Comparison of ENCODE assay signal across 1 cellular context in the genomic region with DNA sequence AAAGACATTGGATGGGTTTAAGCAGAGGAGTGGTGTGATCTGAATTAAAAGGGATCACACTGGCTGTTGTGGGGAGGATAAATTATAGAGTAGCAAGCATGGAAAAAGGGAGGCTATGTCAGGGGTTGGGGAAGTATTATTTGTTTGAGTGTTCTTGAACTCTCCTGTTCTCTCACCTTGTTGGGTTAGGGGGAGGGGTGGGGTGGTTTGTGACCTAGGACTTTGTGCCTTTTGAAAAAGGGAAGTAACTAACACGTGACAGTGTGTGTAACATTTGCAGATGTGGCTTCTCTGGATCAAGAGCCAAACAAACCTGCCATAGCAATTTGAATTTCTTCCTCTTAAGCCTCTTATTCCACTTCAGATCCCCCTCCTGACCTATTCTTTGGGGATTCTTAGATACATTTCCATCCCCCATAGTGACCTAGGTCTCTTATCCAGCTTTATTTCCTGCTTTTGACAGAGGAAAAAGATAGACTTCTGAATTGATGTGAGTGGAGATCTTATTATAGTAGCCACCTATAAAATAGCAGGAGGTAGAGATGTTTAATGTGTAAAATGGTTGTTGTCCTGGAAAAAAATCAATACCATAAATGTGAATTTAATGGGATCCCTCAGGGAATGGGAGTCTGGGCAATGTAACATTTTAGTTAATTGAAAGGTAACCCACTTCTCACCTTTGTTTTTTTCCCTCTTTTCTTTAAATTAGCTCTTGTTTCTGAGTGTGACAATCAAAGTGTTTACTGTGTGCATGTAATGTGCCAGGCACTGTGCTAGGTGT.
TF ChIP-seq lines count a peak whose summit lies in the region.

No MANE protein-coding gene starts in this region.

TF ChIP-seq in HepG2, 621 proteins besides CTCF, POLR2A, EP300 and RAD21 (continued from another document):
- TF ChIP-seq, protein P1, sequence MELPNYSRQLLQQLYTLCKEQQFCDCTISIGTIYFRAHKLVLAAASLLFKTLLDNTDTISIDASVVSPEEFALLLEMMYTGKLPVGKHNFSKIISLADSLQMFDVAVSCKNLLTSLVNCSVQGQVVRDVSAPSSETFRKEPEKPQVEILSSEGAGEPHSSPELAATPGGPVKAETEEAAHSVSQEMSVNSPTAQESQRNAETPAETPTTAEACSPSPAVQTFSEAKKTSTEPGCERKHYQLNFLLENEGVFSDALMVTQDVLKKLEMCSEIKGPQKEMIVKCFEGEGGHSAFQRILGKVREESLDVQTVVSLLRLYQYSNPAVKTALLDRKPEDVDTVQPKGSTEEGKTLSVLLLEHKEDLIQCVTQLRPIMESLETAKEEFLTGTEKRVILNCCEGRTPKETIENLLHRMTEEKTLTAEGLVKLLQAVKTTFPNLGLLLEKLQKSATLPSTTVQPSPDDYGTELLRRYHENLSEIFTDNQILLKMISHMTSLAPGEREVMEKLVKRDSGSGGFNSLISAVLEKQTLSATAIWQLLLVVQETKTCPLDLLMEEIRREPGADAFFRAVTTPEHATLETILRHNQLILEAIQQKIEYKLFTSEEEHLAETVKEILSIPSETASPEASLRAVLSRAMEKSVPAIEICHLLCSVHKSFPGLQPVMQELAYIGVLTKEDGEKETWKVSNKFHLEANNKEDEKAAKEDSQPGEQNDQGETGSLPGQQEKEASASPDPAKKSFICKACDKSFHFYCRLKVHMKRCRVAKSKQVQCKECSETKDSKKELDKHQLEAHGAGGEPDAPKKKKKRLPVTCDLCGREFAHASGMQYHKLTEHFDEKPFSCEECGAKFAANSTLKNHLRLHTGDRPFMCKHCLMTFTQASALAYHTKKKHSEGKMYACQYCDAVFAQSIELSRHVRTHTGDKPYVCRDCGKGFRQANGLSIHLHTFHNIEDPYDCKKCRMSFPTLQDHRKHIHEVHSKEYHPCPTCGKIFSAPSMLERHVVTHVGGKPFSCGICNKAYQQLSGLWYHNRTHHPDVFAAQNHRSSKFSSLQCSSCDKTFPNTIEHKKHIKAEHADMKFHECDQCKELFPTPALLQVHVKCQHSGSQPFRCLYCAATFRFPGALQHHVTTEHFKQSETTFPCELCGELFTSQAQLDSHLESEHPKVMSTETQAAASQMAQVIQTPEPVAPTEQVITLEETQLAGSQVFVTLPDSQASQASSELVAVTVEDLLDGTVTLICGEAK (IDR thresholded peaks at IDR 0.05), result no peak
- TF ChIP-seq, protein P1 (CRISPR knock-in tag; IDR thresholded peaks at IDR 0.05), result no peak
- no peak for TF ChIP-seq ATM (IDR thresholded peaks at IDR 0.05; ENCODE audit: borderline replicate concordance)
- TF ChIP-seq NBN (conservative IDR thresholded peaks at IDR 0.05), result no peak
- TF ChIP-seq ZNF563 (CRISPR knock-in tag; IDR thresholded peaks at IDR 0.05), result no peak
- no peak for TF ChIP-seq ZKSCAN8 (CRISPR knock-in tag; IDR thresholded peaks at IDR 0.05; ENCODE audit: borderline replicate concordance)
- no peak for TF ChIP-seq CC2D1A (CRISPR knock-in tag; IDR thresholded peaks at IDR 0.05)
- TF ChIP-seq NFIC (IDR thresholded peaks at IDR 0.05; ENCODE audit: low read length), result peak; percentile 68; the same call in 1 of the 2 replicates
